ENCODE assay signal across 17 cellular contexts in the genomic region with DNA sequence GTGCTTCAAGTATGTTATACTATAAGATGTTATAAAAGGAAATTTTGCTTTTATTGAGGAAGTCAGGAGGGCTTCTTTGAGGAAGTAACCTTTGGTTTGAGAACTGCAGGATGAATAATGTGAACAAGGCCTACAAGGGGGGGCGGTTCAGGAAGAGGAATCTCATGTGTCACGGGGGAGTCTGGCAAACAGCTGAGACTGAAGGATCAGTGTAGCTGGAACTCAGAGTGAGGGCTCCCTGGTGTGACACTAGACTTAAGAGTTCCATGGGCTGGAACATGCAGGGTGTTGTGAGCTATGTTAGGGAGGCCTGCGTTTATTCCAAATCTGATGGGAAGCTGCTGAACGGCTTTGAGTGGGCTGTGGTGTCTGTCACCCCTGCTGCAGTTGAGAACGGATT.
DNase-seq lines count a peak whose midpoint lies in the region; ATAC-seq and TF ChIP-seq lines count a peak whose summit lies in the region.
"Had no signal": no experiment of that assay in that cellular context is flagged by ENCODE, and none has a peak within 500 bp of the region (broad histone marks: within the 10 kb centered on the region; RNA-seq: fewer than 3 reads in every experiment).

No MANE protein-coding gene starts in this region.

- TF ChIP-seq CTCF in adrenal gland (IDR thresholded peaks at IDR 0.05) = no peak
- TF ChIP-seq CTCF in nephron progenitor cell (IDR thresholded peaks at IDR 0.05) = no peak

- H3K9me3 ChIP-seq in right cardiac atrium (ENCODE audit: control insufficient read depth, low read length) (no peaks in the 10 kb centered on the region), adrenal gland (replicated peaks in 1 of 3) (no peaks in the 10 kb centered on the region)
- no peaks in the 10 kb centered on the region for H3K9me3 ChIP-seq in CD4-positive, alpha-beta memory T cell (ENCODE audit: control insufficient read depth in 1 of 2, low read length in 2 of 2)

- TF ChIP-seq POLR2A in adrenal gland (IDR thresholded peaks at IDR 0.05) = no peak

- peak; percentile 67 for ATAC-seq in Right ventricle myocardium inferior
- ATAC-seq in right cardiac atrium = no peak
- no peak for ATAC-seq in stimulated activated memory B cell treated with anti-CD40 and anti-IgM and Interleukin-4, amounts not matched to agents 10 μg/mL and 1 μg/mL and 100 μg/mL, for 72 hours
- ATAC-seq: HCT116 had no signal

- no peak overlapping the region for H3K27ac ChIP-seq in right cardiac atrium (ENCODE audit: low read length)
- H3K27ac ChIP-seq in adrenal gland = peak overlapping the region in 1 of 5 donors; percentile 52
- no peak overlapping the region for H3K27ac ChIP-seq in CD4-positive, alpha-beta memory T cell (ENCODE audit: low read depth, low read length)
- H3K27ac ChIP-seq: C4-2B, GM23248, RWPE1 had no signal

- CTCF ChIA-PET in CD4-positive, alpha-beta memory T cell (lab: Charles Lee; ENCODE audit: partially characterized antibody) = no interaction called here

- H3K4me3 ChIP-seq in right cardiac atrium (ENCODE audit: low read length) = no peak overlapping the region
- H3K4me3 ChIP-seq in adrenal gland = no peak overlapping the region
- H3K4me3 ChIP-seq in CD4-positive, alpha-beta memory T cell (ENCODE audit: low read length in 2 of 2) = no peak overlapping the region
- H3K4me3 ChIP-seq: GM23248 had no signal

- POLR2A ChIA-PET in CD4-positive, alpha-beta memory T cell (lab: Charles Lee; ENCODE audit: partially characterized antibody) = no interaction called here

- no peak overlapping the region for H3K4me3 Mint-ChIP-seq in nephron progenitor cell
- H3K4me3 Mint-ChIP-seq in stimulated activated memory B cell treated with anti-CD40 and anti-IgM and Interleukin-4, amounts not matched to agents 10 μg/mL and 1 μg/mL and 100 μg/mL, for 72 hours = no peak overlapping the region
- H3K4me3 Mint-ChIP-seq in CD4-positive, alpha-beta memory T cell = no peak overlapping the region

- H3K4me1 ChIP-seq in right cardiac atrium (ENCODE audit: control insufficient read depth, insufficient read depth, low read length) = no peaks in the 10 kb centered on the region
- H3K4me1 ChIP-seq in adrenal gland (replicated peaks in 1 of 2) = no peaks in the 10 kb centered on the region
- H3K4me1 ChIP-seq in CD4-positive, alpha-beta memory T cell (ENCODE audit: insufficient read depth, low read length) = no peaks in the 10 kb centered on the region

- intact Hi-C loops in Right ventricle myocardium inferior (cut with DNase I) (no loop called here), right cardiac atrium (cut with DNase I) (no loop called here), adrenal gland (cut with DNase I) (no loop called here)
- intact Hi-C loops in CD4-positive, alpha-beta memory T cell (cut with micrococcal nuclease) = no loop called here

- H3K4me1 Mint-ChIP-seq in nephron progenitor cell = peaks cover 17% of the 10 kb centered on the region
- H3K4me1 Mint-ChIP-seq in stimulated activated memory B cell treated with anti-CD40 and anti-IgM and Interleukin-4, amounts not matched to agents 10 μg/mL and 1 μg/mL and 100 μg/mL, for 72 hours = peaks cover 5% of the 10 kb centered on the region
- no peaks in the 10 kb centered on the region for H3K4me1 Mint-ChIP-seq in CD4-positive, alpha-beta memory T cell

- no peaks in the 10 kb centered on the region for H3K27me3 Mint-ChIP-seq in nephron progenitor cell (ENCODE audit: low read depth, poor library complexity)
- no peaks in the 10 kb centered on the region for H3K27me3 Mint-ChIP-seq in stimulated activated memory B cell treated with anti-CD40 and anti-IgM and Interleukin-4, amounts not matched to agents 10 μg/mL and 1 μg/mL and 100 μg/mL, for 72 hours
- H3K27me3 Mint-ChIP-seq in CD4-positive, alpha-beta memory T cell = peaks cover 2 to 5% of the 10 kb centered on the region in 2 donors

- no peaks in the 10 kb centered on the region for H3K36me3 Mint-ChIP-seq in nephron progenitor cell (ENCODE audit: low read depth)
- peaks cover 26% of the 10 kb centered on the region for H3K36me3 Mint-ChIP-seq in stimulated activated memory B cell treated with anti-CD40 and anti-IgM and Interleukin-4, amounts not matched to agents 10 μg/mL and 1 μg/mL and 100 μg/mL, for 72 hours
- no peaks in the 10 kb centered on the region for H3K36me3 Mint-ChIP-seq in CD4-positive, alpha-beta memory T cell

- H3K27ac Mint-ChIP-seq in nephron progenitor cell = peak overlapping the region; percentile 7
- H3K27ac Mint-ChIP-seq in stimulated activated memory B cell treated with anti-CD40 and anti-IgM and Interleukin-4, amounts not matched to agents 10 μg/mL and 1 μg/mL and 100 μg/mL, for 72 hours = no peak overlapping the region
- H3K27ac Mint-ChIP-seq in CD4-positive, alpha-beta memory T cell = no peak overlapping the region

- peaks cover 4% of the 10 kb centered on the region for H3K9me3 Mint-ChIP-seq in nephron progenitor cell
- peaks cover 26% of the 10 kb centered on the region for H3K9me3 Mint-ChIP-seq in stimulated activated memory B cell treated with anti-CD40 and anti-IgM and Interleukin-4, amounts not matched to agents 10 μg/mL and 1 μg/mL and 100 μg/mL, for 72 hours
- H3K9me3 Mint-ChIP-seq in CD4-positive, alpha-beta memory T cell = peaks cover 0 to 5% (median 0%) of the 10 kb centered on the region in 8 donors

- H3K36me3 ChIP-seq in adrenal gland (replicated peaks in 1 of 2) = no peaks in the 10 kb centered on the region
- H3K36me3 ChIP-seq in CD4-positive, alpha-beta memory T cell (ENCODE audit: insufficient read depth, low read length) = no peaks in the 10 kb centered on the region

- DNase-seq in Right ventricle myocardium inferior (ENCODE audit: missing footprints) = no peak
- no peak for DNase-seq in right cardiac atrium
- DNase-seq in MV-4-11 (lab: John Stamatoyannopoulos, UW) = peak; percentile 50
- DNase-seq in adrenal gland = peak in 6 of 7 donors; percentile 15 to 58 (median 30)
- no peak for DNase-seq in nephron progenitor cell
- DNase-seq in HuH-7 (ENCODE audit: low spot score) = no peak
- DNase-seq in CD4-positive, alpha-beta memory T cell = no peak
- DNase-seq: DMS53, GM23248, NCI-H1105 treated with DMSO at 0.1 percent for 48 hours, NCI-H187, NCI-H2171 treated with DMSO at 0.1 percent for 48 hours, NCI-H510A treated with DMSO at 0.1 percent for 48 hours had no signal

- 45% methylated on average over 5 of the region's 5 CpGs for WGBS in right cardiac atrium
- WGBS in adrenal gland, 4 donors = 63 to 68% (median 66%) methylated on average over 5 of the region's 5 CpGs

- H3K27me3 ChIP-seq in right cardiac atrium (ENCODE audit: control insufficient read depth, insufficient read depth) (no peaks in the 10 kb centered on the region), adrenal gland (no peaks in the 10 kb centered on the region)
- H3K27me3 ChIP-seq in CD4-positive, alpha-beta memory T cell (ENCODE audit: insufficient read depth, low read length) = no peaks in the 10 kb centered on the region

Comparison
In these comparisons a context has a peak if more than half of its experiments do, and no peak if none do; other contexts are left out.
1. DNase-seq: peak in MV-4-11 (single experiment) and adrenal gland (6 of 7); none in Right ventricle myocardium inferior (single experiment), right cardiac atrium (0 of 3), nephron progenitor cell (single experiment), HuH-7 (single experiment) and CD4-positive, alpha-beta memory T cell (0 of 5).